Comparison of ENCODE assay signal across 16 cellular contexts in the genomic region with DNA sequence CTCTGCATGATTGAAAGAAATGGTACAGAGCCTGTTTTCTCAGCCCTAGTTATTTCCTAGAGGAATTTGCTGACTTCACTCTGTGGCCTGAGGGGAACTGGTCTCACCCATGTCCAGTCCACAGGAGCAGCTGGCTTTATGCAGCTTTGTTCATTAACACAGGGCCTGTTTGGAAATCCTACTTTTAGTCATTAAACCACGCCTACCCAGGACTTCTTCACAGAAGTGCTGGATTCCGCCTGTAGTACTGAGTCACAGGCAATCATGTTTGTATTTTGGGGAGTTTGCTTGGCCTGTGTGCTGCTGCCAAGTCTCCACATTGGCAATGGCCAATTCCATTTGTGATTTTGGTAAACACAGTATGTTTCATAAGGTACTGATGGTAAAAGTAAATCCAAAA. TPM values are rescaled to one million over a fixed set of nuclear protein-coding genes. Genes with fewer than 3 reads are reported as not detected.
DNase-seq lines count a peak whose midpoint lies in the region; ATAC-seq and TF ChIP-seq lines count a peak whose summit lies in the region.
"Had no signal": no experiment of that assay in that cellular context is flagged by ENCODE, and none has a peak within 500 bp of the region (broad histone marks: within the 10 kb centered on the region; RNA-seq: fewer than 3 reads in every experiment).

No MANE protein-coding gene starts in this region.

- H3K36me3 ChIP-seq in lung (ENCODE audit: control insufficient read depth in 2 of 2, insufficient read depth in 2 of 2, low read length in 2 of 2) (no peaks in the 10 kb centered on the region), thoracic aorta (no peaks in the 10 kb centered on the region)
- H3K36me3 ChIP-seq: suprapubic skin had no signal

- H3K27ac ChIP-seq in lung (ENCODE audit: low read depth in 1 of 2, low read length in 1 of 2) = no peak overlapping the region
- no peak overlapping the region for H3K27ac ChIP-seq in thoracic aorta
- H3K27ac ChIP-seq: suprapubic skin had no signal

- no peak overlapping the region for H3K4me3 ChIP-seq in astrocyte of the spinal cord (ENCODE audit: low read depth, low read length)
- no peak overlapping the region for H3K4me3 ChIP-seq in lung
- H3K4me3 ChIP-seq in thoracic aorta = no peak overlapping the region
- H3K4me3 ChIP-seq: suprapubic skin had no signal

- H3K4me1 ChIP-seq in lung (ENCODE audit: control insufficient read depth in 2 of 2, insufficient read depth in 2 of 2, low read length in 2 of 2) (peaks cover 0 to 2% of the 10 kb centered on the region in 2 donors), thoracic aorta (ENCODE audit: control insufficient read depth in 1 of 2, low read depth in 2 of 2) (no peaks in the 10 kb centered on the region)
- H3K4me1 ChIP-seq: suprapubic skin had no signal

- no peaks in the 10 kb centered on the region for H3K36me3 Mint-ChIP-seq in nephron progenitor cell (ENCODE audit: low read depth)
- H3K36me3 Mint-ChIP-seq: natural killer cell had no signal

- H3K27ac Mint-ChIP-seq in nephron progenitor cell = no peak overlapping the region
- H3K27ac Mint-ChIP-seq: natural killer cell had no signal

- H3K27me3 ChIP-seq in lung (ENCODE audit: control insufficient read depth, insufficient read depth) = no peaks in the 10 kb centered on the region
- H3K27me3 ChIP-seq in thoracic aorta (replicated peaks; ENCODE audit: insufficient read depth) = no peaks in the 10 kb centered on the region
- H3K27me3 ChIP-seq: suprapubic skin had no signal

- ATAC-seq in lung (ENCODE audit: insufficient read depth, low FRiP score) = peak; percentile 59
- ATAC-seq in thoracic aorta (ENCODE audit: insufficient number of reproducible peaks, low FRiP score, low read depth) = peak; percentile 23
- ATAC-seq: natural killer cell had no signal

- H3K9me3 ChIP-seq in lung (ENCODE audit: control insufficient read depth in 2 of 2, insufficient read depth in 1 of 2, low read length in 1 of 2) = no peaks in the 10 kb centered on the region
- H3K9me3 ChIP-seq in thoracic aorta = no peaks in the 10 kb centered on the region
- H3K9me3 ChIP-seq: suprapubic skin had no signal

- no peak overlapping the region for H3K4me3 Mint-ChIP-seq in nephron progenitor cell
- H3K4me3 Mint-ChIP-seq: natural killer cell had no signal

- DNase-seq in NCI-H446 (lab: John Stamatoyannopoulos, UW) = peak; percentile 25 to 75
- peak; percentile 54 for DNase-seq in astrocyte of the spinal cord (ENCODE audit: low read depth, low spot score)
- DNase-seq in lung (ENCODE audit: low spot score) = no peak
- no peak for DNase-seq in thoracic aorta (ENCODE audit: low spot score)
- no peak for DNase-seq in activated effector memory CD4-positive, alpha-beta T cell treated with Interleukin-2 at 50 U/mL for 16 hours
- DNase-seq in nephron progenitor cell = no peak
- DNase-seq in activated gamma-delta T cell (lab: John Stamatoyannopoulos, UW) = no peak
- DNase-seq: activated CD8-positive, alpha-beta memory T cell treated with anti-CD3 and anti-CD28 coated beads for 24 hours; cortex of kidney; natural killer cell; NCI-H187; NCI-H524; OCI-M1; retina; stimulated activated CD4-positive, alpha-beta T cell treated with anti-CD3 and anti-CD28 coated beads, Interleukin-2, amount 100 ng/mL, for 24 hours had no signal

- H3K9me3 Mint-ChIP-seq in nephron progenitor cell = no peaks in the 10 kb centered on the region

- peaks cover 4% of the 10 kb centered on the region for H3K27me3 Mint-ChIP-seq in nephron progenitor cell (ENCODE audit: low read depth, poor library complexity)

- WGBS in lung, 2 donors = 63 to 83% methylated on average over 2 of the region's 2 CpGs

- in situ Hi-C loops in astrocyte of the spinal cord (cut with HindIII; ENCODE audit: low sequenced_read_pairs) = no loop called here

- no peaks in the 10 kb centered on the region for H3K4me1 Mint-ChIP-seq in nephron progenitor cell
- H3K4me1 Mint-ChIP-seq: natural killer cell had no signal

- TF ChIP-seq CTCF in astrocyte of the spinal cord (IDR thresholded peaks at IDR 0.05; ENCODE audit: low read depth, low read length) = no peak
- TF ChIP-seq CTCF in lung (IDR thresholded peaks at IDR 0.05; ENCODE audit: control extremely low read depth, extremely low read depth) = no peak
- TF ChIP-seq CTCF in thoracic aorta (IDR thresholded peaks at IDR 0.05) = no peak
- TF ChIP-seq CTCF in nephron progenitor cell (IDR thresholded peaks at IDR 0.05) = no peak

RNA-seq across cellular contexts. Expression of gene CTNND2, which starts 52.8 kb away (rescaled TPM):
- total RNA-seq in lung = 1 to 10 TPM; 1.1 to 2.2 TPM
- polyA plus RNA-seq in lung = under 1 TPM; 0.30 to 0.32 TPM
- total RNA-seq in thoracic aorta = not detected
- total RNA-seq: natural killer cell had no signal

Comparison
In these comparisons a context has a peak if more than half of its experiments do, and no peak if none do; other contexts are left out.
1. DNase-seq: peak in NCI-H446 (2 of 2) and astrocyte of the spinal cord (single experiment); none in lung (single experiment), thoracic aorta (single experiment), activated effector memory CD4-positive, alpha-beta T cell treated with Interleukin-2 at 50 U/mL for 16 hours (single experiment), nephron progenitor cell (single experiment) and activated gamma-delta T cell (single experiment).